12 cellular contexts compared by ENCODE assay signal in the genomic region with DNA sequence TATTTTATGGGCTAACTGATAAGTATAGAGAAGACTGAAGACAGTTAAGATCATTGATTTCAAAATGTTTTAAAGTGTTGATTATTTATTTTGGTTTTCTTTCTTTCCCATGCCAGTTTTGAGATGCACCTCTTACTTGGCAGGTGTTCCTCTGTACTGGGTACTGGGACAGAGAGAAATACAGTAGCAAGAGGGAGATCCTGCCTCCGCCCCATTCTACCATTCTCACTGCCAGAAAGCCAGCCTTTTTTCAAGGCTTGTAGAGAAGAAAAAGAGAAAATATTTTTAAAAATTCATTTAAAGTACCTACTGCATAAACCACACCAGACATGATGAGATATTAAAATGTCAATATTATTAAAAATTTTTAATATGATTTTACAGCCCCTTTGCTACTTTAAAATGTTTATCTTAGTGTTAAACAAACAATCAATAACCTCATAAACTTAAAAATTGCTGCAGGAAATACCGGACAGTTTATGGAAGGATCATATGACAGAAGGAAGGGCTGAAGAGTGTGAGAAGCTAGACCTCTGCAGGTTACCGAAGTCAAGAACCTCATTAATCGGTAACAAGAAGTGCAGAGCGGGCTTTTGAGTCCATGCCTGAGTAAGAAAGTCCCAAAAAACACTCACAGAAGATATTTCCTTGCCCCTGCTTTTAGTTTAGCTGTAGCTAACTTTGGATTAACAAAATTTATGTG.
DNase-seq lines count a peak whose midpoint lies in the region; ATAC-seq and TF ChIP-seq lines count a peak whose summit lies in the region.
"Had no signal": no experiment of that assay in that cellular context is flagged by ENCODE, and none has a peak within 500 bp of the region (broad histone marks: within the 10 kb centered on the region; RNA-seq: fewer than 3 reads in every experiment).

No MANE protein-coding gene starts in this region.

- in situ Hi-C loops in mammary epithelial cell (cut with MboI; ENCODE audit: low sequenced_read_pairs in 2 of 2), result loop anchor here (10.0 to 25.0 kb wide), 2 partner anchors 573 to 575 kb away; no protein-coding TSS in a partner anchor

- no TSS peak for BruUV-seq in mammary epithelial cell (replicated peaks; lab: Mats Ljungman, UMichigan)

- H3K9ac ChIP-seq in mammary epithelial cell (ENCODE audit: insufficient read depth, low read length), result no peak overlapping the region
- H3K9ac ChIP-seq: parathyroid adenoma had no signal

- CTCF ChIA-PET in CD4-positive, alpha-beta memory T cell (lab: Charles Lee; ENCODE audit: partially characterized antibody), result interaction anchor here (0.9 to 3.7 kb wide), 23 partner anchors 9 to 1209 kb away, joined by 3 to 54 read pairs (median 5); no protein-coding TSS in a partner anchor
- CTCF ChIA-PET in mammary epithelial cell (lab: Charles Lee; ENCODE audit: low non-redundant PET), result interaction anchor here (0.6 kb wide), 1 partner anchor 264 kb away, joined by 3 read pairs; no protein-coding TSS in a partner anchor

- 69% methylated on average over 5 of the region's 5 CpGs for WGBS in mammary epithelial cell (ENCODE audit: low coverage, missing lambda C conversion rate)

- peak overlapping the region in 1 of 2 donors; percentile 46 for H3K4me3 ChIP-seq in CD4-positive, alpha-beta memory T cell (ENCODE audit: low read length in 2 of 2)
- H3K4me3 ChIP-seq in mammary epithelial cell (replicated peaks in 1 of 3; ENCODE audit: insufficient read depth in 1 of 3, low read depth in 2 of 3, low read length in 3 of 3), result no peak overlapping the region
- H3K4me3 ChIP-seq in dorsolateral prefrontal cortex, result peak overlapping the region in 4 of 59 donors; percentile 38 to 47 (median 44)

- TF ChIP-seq CTCF in mammary epithelial cell (conservative IDR thresholded peaks at IDR 0.05 in 1 of 2, IDR thresholded peaks at IDR 0.05 in 1 of 2; ENCODE audit: extremely low read depth in 1 of 2, insufficient read depth in 1 of 2, low read depth in 1 of 2, low read length in 2 of 2), result no peak
- TF ChIP-seq CTCF in dorsolateral prefrontal cortex (IDR thresholded peaks at IDR 0.05 in 54 of 56, conservative IDR thresholded peaks at IDR 0.05 in 2 of 56; ENCODE audit: low read depth in 1 of 56, partially characterized antibody in 56 of 56), result no peak

- POLR2A ChIA-PET in CD4-positive, alpha-beta memory T cell (lab: Charles Lee; ENCODE audit: partially characterized antibody), result interaction anchor here (0.7 to 2.5 kb wide), 8 partner anchors 12 to 579 kb away, joined by 3 to 14 read pairs (median 4); no protein-coding TSS in a partner anchor

- ATAC-seq in sciatic nerve, result peak; percentile 56

- H2AFZ ChIP-seq in mammary epithelial cell (ENCODE audit: low read depth, low read length), result peak overlapping the region; percentile 89
- H2AFZ ChIP-seq: parathyroid adenoma had no signal

- no peak overlapping the region for H3K27ac ChIP-seq in CD4-positive, alpha-beta memory T cell (ENCODE audit: low read depth, low read length)
- H3K27ac ChIP-seq in mammary epithelial cell (ENCODE audit: insufficient read depth, low read depth, low read length) (no peak overlapping the region), dorsolateral prefrontal cortex (peak overlapping the region in 2 of 59 donors; percentile 69 to 71)
- H3K27ac ChIP-seq: parathyroid adenoma had no signal

- H3K79me2 ChIP-seq in mammary epithelial cell (ENCODE audit: insufficient read depth, low read length), result no peaks in the 10 kb centered on the region
- H3K79me2 ChIP-seq: parathyroid adenoma had no signal

- peaks cover 11% of the 10 kb centered on the region for H3K4me1 ChIP-seq in CD4-positive, alpha-beta memory T cell (ENCODE audit: insufficient read depth, low read length)
- H3K4me1 ChIP-seq in mammary epithelial cell (ENCODE audit: insufficient read depth, low read length), result peaks cover 3% of the 10 kb centered on the region
- H3K4me1 ChIP-seq: parathyroid adenoma had no signal

- dilution Hi-C loops in mammary epithelial cell (cut with HindIII; ENCODE audit: low sequenced_read_pairs), result no loop called here

- no peaks in the 10 kb centered on the region for H3K27me3 Mint-ChIP-seq in CD4-positive, alpha-beta memory T cell

- H3K4me1 Mint-ChIP-seq in CD4-positive, alpha-beta memory T cell, result peaks cover 9 to 27% (median 24%) of the 10 kb centered on the region in 4 donors

- no peaks in the 10 kb centered on the region for H3K36me3 ChIP-seq in CD4-positive, alpha-beta memory T cell (ENCODE audit: insufficient read depth, low read length)
- H3K36me3 ChIP-seq in mammary epithelial cell (ENCODE audit: insufficient read depth, low read length), result no peaks in the 10 kb centered on the region

- H4K20me1 ChIP-seq in mammary epithelial cell (ENCODE audit: insufficient read depth, low read length), result no peaks in the 10 kb centered on the region

- no peak overlapping the region for H3K4me2 ChIP-seq in mammary epithelial cell (ENCODE audit: insufficient read depth, low read depth, low read length)

- no peaks in the 10 kb centered on the region for H3K9me3 ChIP-seq in CD4-positive, alpha-beta memory T cell (ENCODE audit: control insufficient read depth in 1 of 2, low read length in 2 of 2)
- no peaks in the 10 kb centered on the region for H3K9me3 ChIP-seq in mammary epithelial cell (replicated peaks; ENCODE audit: insufficient read depth, low read length)

- no peaks in the 10 kb centered on the region for H3K9me3 Mint-ChIP-seq in CD4-positive, alpha-beta memory T cell

- peak overlapping the region; percentile 9 to 90 (median 81) for H3K27ac Mint-ChIP-seq in CD4-positive, alpha-beta memory T cell

- no peak for DNase-seq in CD4-positive, alpha-beta memory T cell
- DNase-seq in HuH-7 (ENCODE audit: low spot score) (peak; percentile 58), mammary epithelial cell (no peak), sciatic nerve (ENCODE audit: low spot score) (no peak), NCI-H1694 treated with DMSO at 0.1 percent for 48 hours (lab: John Stamatoyannopoulos, UW) (no peak), dorsolateral prefrontal cortex (no peak)
- no peak for DNase-seq in activated CD4-positive, CD25-positive, alpha-beta regulatory T cell (lab: John Stamatoyannopoulos, UW)
- DNase-seq: activated CD4-positive, alpha-beta T cell treated with anti-CD3 and anti-CD28 coated beads, Interleukin-2, amount 50 U/mL, for 4 hours; DMS 273 treated with DMSO at 0.1 percent for 48 hours; effector CD8-positive, alpha-beta T cell; stimulated activated CD4-positive, alpha-beta T cell treated with anti-CD3 and anti-CD28 coated beads, Interleukin-2, amount 100 ng/mL, for 48 hours had no signal

- peak overlapping the region in 5 of 8 donors; percentile 64 to 89 (median 85) for H3K4me3 Mint-ChIP-seq in CD4-positive, alpha-beta memory T cell

- intact Hi-C loops in CD4-positive, alpha-beta memory T cell (cut with micrococcal nuclease), result loop anchor here (1.0 to 2.0 kb wide), 4 partner anchors 67 to 649 kb away; no protein-coding TSS in a partner anchor
- intact Hi-C loops in mammary epithelial cell (cut with micrococcal nuclease), result loop anchor here (5.0 kb wide), 3 partner anchors 73 to 578 kb away; no protein-coding TSS in a partner anchor
- intact Hi-C loops in sciatic nerve (cut with DNase I), result no loop called here
- intact Hi-C loops in dorsolateral prefrontal cortex (cut with DNase I), result loop anchor here in 1 of 2 donors (10.0 kb wide), 1 partner anchor 575 kb away; no protein-coding TSS in a partner anchor

- H3K36me3 Mint-ChIP-seq in CD4-positive, alpha-beta memory T cell, result no peaks in the 10 kb centered on the region

- H3K27me3 ChIP-seq in CD4-positive, alpha-beta memory T cell (ENCODE audit: insufficient read depth, low read length), result no peaks in the 10 kb centered on the region
- H3K27me3 ChIP-seq in mammary epithelial cell (ENCODE audit: insufficient read depth, low read length), result no peaks in the 10 kb centered on the region
- H3K27me3 ChIP-seq in dorsolateral prefrontal cortex, result no peaks in the 10 kb centered on the region
